9 cellular contexts compared by ENCODE assay signal in the genomic region with DNA sequence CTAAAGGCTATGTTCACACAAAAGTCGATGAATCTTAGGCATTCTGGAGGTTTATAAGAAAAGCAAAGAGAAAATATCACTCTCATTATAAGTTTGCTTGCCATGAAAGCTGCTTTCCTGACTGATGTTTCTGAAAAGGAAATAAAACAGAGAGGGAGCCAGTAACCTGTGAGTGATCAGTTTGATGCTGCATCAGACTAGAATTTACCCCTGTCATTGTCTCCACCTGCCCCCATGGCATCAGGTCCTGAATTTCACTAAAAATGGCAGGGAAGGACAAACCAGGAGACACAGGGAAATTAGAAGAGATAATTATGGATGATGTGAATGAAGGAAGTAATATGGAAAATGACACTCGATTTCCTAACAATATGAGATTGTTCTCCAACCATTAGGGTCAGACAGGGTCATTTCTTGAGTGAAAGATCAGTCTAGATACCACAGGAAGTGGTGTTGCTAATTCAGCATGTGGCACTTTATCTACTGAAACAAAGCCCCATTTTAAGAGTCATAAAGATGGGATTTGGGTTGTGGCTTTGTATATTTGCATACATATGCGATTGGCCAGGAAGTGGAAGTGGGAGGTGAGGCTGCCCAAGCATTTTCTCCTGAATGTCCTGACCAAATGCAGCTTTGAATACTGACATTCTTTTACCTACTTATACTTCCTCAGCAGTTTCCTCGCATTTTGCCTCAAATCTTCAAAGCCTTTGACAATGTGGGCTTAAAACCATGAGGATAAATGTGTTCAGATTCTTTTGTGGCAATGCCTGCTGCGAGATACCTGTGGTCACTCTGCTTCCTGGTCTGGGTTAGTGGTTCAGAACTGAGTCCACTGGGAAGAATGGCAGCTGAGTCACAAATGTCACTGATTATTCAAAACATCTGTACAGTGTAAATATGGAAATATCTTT. TPM values are rescaled to one million over a fixed set of nuclear protein-coding genes. Genes with fewer than 3 reads are reported as not detected.
DNase-seq lines count a peak whose midpoint lies in the region; ATAC-seq and TF ChIP-seq lines count a peak whose summit lies in the region.
"Had no signal": no experiment of that assay in that cellular context is flagged by ENCODE, and none has a peak within 500 bp of the region (broad histone marks: within the 10 kb centered on the region; RNA-seq: fewer than 3 reads in every experiment).

No MANE protein-coding gene starts in this region.

- peak overlapping the region; percentile 30 for H3K4me2 ChIP-seq in smooth muscle cell

- no peaks in the 10 kb centered on the region for H3K9me3 Mint-ChIP-seq in activated CD8-positive, alpha-beta memory T cell treated with anti-CD3 and anti-CD28 coated beads, Interleukin-2, amount 10 ng/mL, durations not matched to agents 7 days and 5 days (ENCODE audit: low read depth)
- no peaks in the 10 kb centered on the region for H3K9me3 Mint-ChIP-seq in T-helper 2 cell treated with Interferon-gamma antibody and Interleukin-4, amounts not matched to agents 5 μg/mL and 100 μg/mL, for 36 hours

- H4K20me1 ChIP-seq in smooth muscle cell (ENCODE audit: low read depth), result no peaks in the 10 kb centered on the region

- no peaks in the 10 kb centered on the region for H3K9me3 ChIP-seq in smooth muscle cell (replicated peaks; ENCODE audit: low read depth)

- 39% methylated on average over 5 of the region's 5 CpGs for WGBS in smooth muscle cell (ENCODE audit: low lambda C conversion rate)

- peak overlapping the region; percentile 43 for H3K27ac ChIP-seq in smooth muscle cell (ENCODE audit: low read depth)

- TF ChIP-seq CTCF in smooth muscle cell (IDR thresholded peaks at IDR 0.05; ENCODE audit: borderline replicate concordance, insufficient read depth, poor library complexity, severe bottlenecking), result no peak

- no peak overlapping the region for H2AFZ ChIP-seq in smooth muscle cell (ENCODE audit: low read depth)

- H3F3A ChIP-seq in smooth muscle cell (ENCODE audit: low read depth), result peaks cover 4% of the 10 kb centered on the region

- H3K27me3 Mint-ChIP-seq in activated CD8-positive, alpha-beta memory T cell treated with anti-CD3 and anti-CD28 coated beads, Interleukin-2, amount 10 ng/mL, durations not matched to agents 7 days and 5 days, result peaks cover 21% of the 10 kb centered on the region
- H3K27me3 Mint-ChIP-seq in T-helper 2 cell treated with Interferon-gamma antibody and Interleukin-4, amounts not matched to agents 5 μg/mL and 100 μg/mL, for 36 hours (ENCODE audit: low read depth), result peaks cover 14% of the 10 kb centered on the region

- intact Hi-C loops in left cardiac atrium (cut with DNase I), result no loop called here

- H3K36me3 Mint-ChIP-seq in activated CD8-positive, alpha-beta memory T cell treated with anti-CD3 and anti-CD28 coated beads, Interleukin-2, amount 10 ng/mL, durations not matched to agents 7 days and 5 days, result no peaks in the 10 kb centered on the region
- H3K36me3 Mint-ChIP-seq in T-helper 2 cell treated with Interferon-gamma antibody and Interleukin-4, amounts not matched to agents 5 μg/mL and 100 μg/mL, for 36 hours (ENCODE audit: low read depth), result no peaks in the 10 kb centered on the region

- CTCF ChIA-PET in activated CD8-positive, alpha-beta memory T cell treated with anti-CD3 and anti-CD28 coated beads, Interleukin-2, amount 10 ng/mL, durations not matched to agents 7 days and 5 days (lab: Charles Lee), result no interaction called here

- H3K9ac ChIP-seq in smooth muscle cell (ENCODE audit: low read depth), result no peak overlapping the region

- peaks cover 13% of the 10 kb centered on the region for H3K4me1 ChIP-seq in smooth muscle cell (ENCODE audit: low read depth)

- H3K4me3 Mint-ChIP-seq in activated CD8-positive, alpha-beta memory T cell treated with anti-CD3 and anti-CD28 coated beads, Interleukin-2, amount 10 ng/mL, durations not matched to agents 7 days and 5 days, result no peak overlapping the region
- no peak overlapping the region for H3K4me3 Mint-ChIP-seq in T-helper 2 cell treated with Interferon-gamma antibody and Interleukin-4, amounts not matched to agents 5 μg/mL and 100 μg/mL, for 36 hours

- no peaks in the 10 kb centered on the region for H3K27me3 ChIP-seq in smooth muscle cell (ENCODE audit: low read depth)

- H3K79me2 ChIP-seq in smooth muscle cell (ENCODE audit: low read depth), result no peaks in the 10 kb centered on the region

- H3K4me1 Mint-ChIP-seq in activated CD8-positive, alpha-beta memory T cell treated with anti-CD3 and anti-CD28 coated beads, Interleukin-2, amount 10 ng/mL, durations not matched to agents 7 days and 5 days, result peaks cover 20% of the 10 kb centered on the region
- peaks cover 7% of the 10 kb centered on the region for H3K4me1 Mint-ChIP-seq in T-helper 2 cell treated with Interferon-gamma antibody and Interleukin-4, amounts not matched to agents 5 μg/mL and 100 μg/mL, for 36 hours (ENCODE audit: low read depth)

- DNase-seq in activated CD8-positive, alpha-beta memory T cell treated with anti-CD3 and anti-CD28 coated beads, Interleukin-2, amount 10 ng/mL, durations not matched to agents 7 days and 5 days, result peak; percentile 49
- DNase-seq in activated CD8-positive, alpha-beta memory T cell treated with anti-CD3 and anti-CD28 coated beads for 24 hours, result no peak
- DNase-seq in T-helper 2 cell treated with Interferon-gamma antibody and Interleukin-4, amounts not matched to agents 5 μg/mL and 100 μg/mL, for 36 hours (ENCODE audit: low spot score), result peak; percentile 17
- DNase-seq in smooth muscle cell (lab: John Stamatoyannopoulos, UW; ENCODE audit: unreplicated experiment), result no peak
- DNase-seq in left cardiac atrium, result no peak
- no peak for DNase-seq in NCI-H1105 treated with DMSO at 0.1 percent for 48 hours (lab: John Stamatoyannopoulos, UW)
- no peak for DNase-seq in DMS 273 treated with DMSO at 0.1 percent for 48 hours (lab: John Stamatoyannopoulos, UW)

- no peak overlapping the region for H3K27ac Mint-ChIP-seq in activated CD8-positive, alpha-beta memory T cell treated with anti-CD3 and anti-CD28 coated beads, Interleukin-2, amount 10 ng/mL, durations not matched to agents 7 days and 5 days
- no peak overlapping the region for H3K27ac Mint-ChIP-seq in T-helper 2 cell treated with Interferon-gamma antibody and Interleukin-4, amounts not matched to agents 5 μg/mL and 100 μg/mL, for 36 hours

- peak; percentile 63 for ATAC-seq in activated CD8-positive, alpha-beta memory T cell treated with anti-CD3 and anti-CD28 coated beads, Interleukin-2, amount 10 ng/mL, durations not matched to agents 7 days and 5 days
- peak; percentile 85 for ATAC-seq in HG03045 (IDR thresholded peaks at IDR 0.05; ENCODE audit: unreplicated experiment)
- no peak for ATAC-seq in left cardiac atrium

- H3K4me3 ChIP-seq in smooth muscle cell, result no peak overlapping the region

- no peaks in the 10 kb centered on the region for H3K36me3 ChIP-seq in smooth muscle cell (ENCODE audit: low read depth)

RNA-seq across cellular contexts. Expression of a gene that starts 29.7 kb away (rescaled TPM):
- not detected for total RNA-seq in activated CD8-positive, alpha-beta memory T cell treated with anti-CD3 and anti-CD28 coated beads, Interleukin-2, amount 10 ng/mL, durations not matched to agents 7 days and 5 days
- total RNA-seq in smooth muscle cell (3.4 and 3.6 TPM in 2 replicates), left cardiac atrium (1 to 10 TPM; 1.1 to 1.2 TPM)
- polyA plus RNA-seq in smooth muscle cell, result 0.83 and 1.4 TPM in 2 replicates
- total RNA-seq: activated CD8-positive, alpha-beta memory T cell treated with anti-CD3 and anti-CD28 coated beads for 36 hours had no signal

Comparison
In these comparisons a context has a peak if more than half of its experiments do, and no peak if none do; other contexts are left out.
1. DNase-seq: peak in activated CD8-positive, alpha-beta memory T cell treated with anti-CD3 and anti-CD28 coated beads, Interleukin-2, amount 10 ng/mL, durations not matched to agents 7 days and 5 days (single experiment) and T-helper 2 cell treated with Interferon-gamma antibody and Interleukin-4, amounts not matched to agents 5 μg/mL and 100 μg/mL, for 36 hours (single experiment); none in activated CD8-positive, alpha-beta memory T cell treated with anti-CD3 and anti-CD28 coated beads for 24 hours (single experiment), smooth muscle cell (single experiment), left cardiac atrium (single experiment), NCI-H1105 treated with DMSO at 0.1 percent for 48 hours (single experiment) and DMS 273 treated with DMSO at 0.1 percent for 48 hours (single experiment).
2. ATAC-seq: peak in activated CD8-positive, alpha-beta memory T cell treated with anti-CD3 and anti-CD28 coated beads, Interleukin-2, amount 10 ng/mL, durations not matched to agents 7 days and 5 days (single experiment) and HG03045 (single experiment); none in left cardiac atrium (0 of 2).